Comparison of ENCODE assay signal across 8 cellular contexts in genomic region chr22:49960967-49961600, GRCh38. TPM values are rescaled to one million over a fixed set of nuclear protein-coding genes. Genes with fewer than 3 reads are reported as not detected.
A peak's percentile ranks its signal among the peaks of the same experiment; 100 is the strongest.
DNase-seq lines count a peak whose midpoint lies in the region; ATAC-seq, FAIRE-seq and TF ChIP-seq lines count a peak whose summit lies in the region.

No MANE protein-coding gene starts in this region.

- 1% methylated on average over 37 of the region's 89 CpGs for WGBS in smooth muscle cell (ENCODE audit: low lambda C conversion rate)

- peak overlapping the region; percentile 99 for H3K4me3 ChIP-seq in OCI-LY3 (ENCODE audit: low read length)
- H3K4me3 ChIP-seq in astrocyte of the cerebellum (ENCODE audit: low read depth, low read length), result peak overlapping the region; percentile 55
- peak overlapping the region; percentile 63 for H3K4me3 ChIP-seq in smooth muscle cell

- H3K27me3 ChIP-seq in OCI-LY3 (ENCODE audit: low read depth, low read length), result no peaks in the 10 kb centered on the region
- no peaks in the 10 kb centered on the region for H3K27me3 ChIP-seq in smooth muscle cell (ENCODE audit: low read depth)

- no peaks in the 10 kb centered on the region for H3K9me3 ChIP-seq in OCI-LY3 (ENCODE audit: insufficient read depth, low read length)
- no peaks in the 10 kb centered on the region for H3K9me3 ChIP-seq in smooth muscle cell (replicated peaks; ENCODE audit: low read depth)

- peaks cover 0 to 6% (median 0%) of the 10 kb centered on the region in 3 donors for H3K36me3 Mint-ChIP-seq in immature natural killer cell

- in situ Hi-C loops in astrocyte of the cerebellum (cut with HindIII; ENCODE audit: low sequenced_read_pairs), result no loop called here

- H2AFZ ChIP-seq in OCI-LY3 (ENCODE audit: low read depth, low read length) (no peak overlapping the region), smooth muscle cell (ENCODE audit: low read depth) (no peak overlapping the region)

- H4K20me1 ChIP-seq in OCI-LY3 (ENCODE audit: insufficient read depth, low read length) (peaks cover 41% of the 10 kb centered on the region), smooth muscle cell (ENCODE audit: low read depth) (peaks cover 44% of the 10 kb centered on the region)

- ATAC-seq in GM19324 (IDR thresholded peaks at IDR 0.05; ENCODE audit: low FRiP score, unreplicated experiment), result peak; percentile 2

- peaks cover 16 to 27% (median 17%) of the 10 kb centered on the region in 3 donors for H3K27me3 Mint-ChIP-seq in immature natural killer cell (ENCODE audit: low read depth in 3 of 3)

- peak overlapping the region; percentile 79 to 85 (median 82) for H3K4me3 Mint-ChIP-seq in immature natural killer cell

- H3K4me2 ChIP-seq in OCI-LY3 (ENCODE audit: low read length) (peak overlapping the region; percentile 90), smooth muscle cell (peak overlapping the region; percentile 98)

- TF ChIP-seq CTCF in OCI-LY3 (IDR thresholded peaks at IDR 0.05; ENCODE audit: low read depth, low read length), result no peak
- TF ChIP-seq CTCF in astrocyte of the cerebellum (IDR thresholded peaks at IDR 0.05; ENCODE audit: low read depth, low read length, missing control alignments), result no peak
- TF ChIP-seq CTCF in smooth muscle cell (IDR thresholded peaks at IDR 0.05; ENCODE audit: borderline replicate concordance, insufficient read depth, poor library complexity, severe bottlenecking), result no peak

- peaks cover 0 to 1% (median 0%) of the 10 kb centered on the region in 6 donors for H3K9me3 Mint-ChIP-seq in immature natural killer cell

- peaks cover 43% of the 10 kb centered on the region for H3K79me2 ChIP-seq in OCI-LY3 (ENCODE audit: low read length)
- peaks cover 33% of the 10 kb centered on the region for H3K79me2 ChIP-seq in smooth muscle cell (ENCODE audit: low read depth)

- H3K27ac ChIP-seq in OCI-LY3 (ENCODE audit: low read length), result peak overlapping the region; percentile 72
- peak overlapping the region; percentile 96 for H3K27ac ChIP-seq in smooth muscle cell (ENCODE audit: low read depth)

- DNase-seq in astrocyte of the cerebellum (ENCODE audit: low read depth) (no peak), immature natural killer cell (peak; percentile 56 to 61 (median 59)), smooth muscle cell (lab: John Stamatoyannopoulos, UW; ENCODE audit: unreplicated experiment) (no peak), H54 (ENCODE audit: insufficient read length, low spot score) (no peak), iPS-NIHi7 (ENCODE audit: extremely low spot score) (no peak), NCI-H2171 (lab: John Stamatoyannopoulos, UW) (no peak)

- no peak for FAIRE-seq in H54 (lab: Jason Lieb, UNC)

- H3K4me1 ChIP-seq in OCI-LY3 (ENCODE audit: low read length), result peaks cover 22% of the 10 kb centered on the region
- H3K4me1 ChIP-seq in smooth muscle cell (ENCODE audit: low read depth), result peaks cover 8% of the 10 kb centered on the region

- peak overlapping the region; percentile 29 to 90 (median 79) for H3K27ac Mint-ChIP-seq in immature natural killer cell

- peaks cover 27% of the 10 kb centered on the region for H3K36me3 ChIP-seq in OCI-LY3 (replicated peaks; ENCODE audit: low read depth, low read length)
- H3K36me3 ChIP-seq in smooth muscle cell (ENCODE audit: low read depth), result no peaks in the 10 kb centered on the region

- H3F3A ChIP-seq in smooth muscle cell (ENCODE audit: low read depth), result no peaks in the 10 kb centered on the region

- no peak for TF ChIP-seq POLR2A in H54 (IDR thresholded peaks at IDR 0.05; ENCODE audit: low read depth, low read length)

- peaks cover 7 to 13% of the 10 kb centered on the region in 2 donors for H3K4me1 Mint-ChIP-seq in immature natural killer cell

- H3K9ac ChIP-seq in OCI-LY3 (ENCODE audit: low read length) (peak overlapping the region; percentile 96), smooth muscle cell (ENCODE audit: low read depth) (peak overlapping the region; percentile 96)

RNA-seq across cellular contexts. Expression of gene PIM3, which starts 0.5 kb away (rescaled TPM):
- polyA plus RNA-seq in immature natural killer cell (10 to 100 TPM; 14.5 to 20.6 (median 15.8) TPM), smooth muscle cell (43.3 and 51.9 TPM in 2 replicates)
- 19.1 and 20.1 TPM in 2 replicates for total RNA-seq in smooth muscle cell

RNA-seq across cellular contexts. Expression of gene CRELD2, which starts 42.6 kb away (rescaled TPM):
- polyA plus RNA-seq in immature natural killer cell, result 10 to 100 TPM; 61.3 to 94.8 (median 76.9) TPM
- 47.4 and 52.7 TPM in 2 replicates for total RNA-seq in smooth muscle cell
- 100 and 127 TPM in 2 replicates for polyA plus RNA-seq in smooth muscle cell

RNA-seq across cellular contexts. Expression of gene ALG12, which starts 42.8 kb away (rescaled TPM):
- polyA plus RNA-seq in immature natural killer cell (10 to 100 TPM; 11.7 to 26.6 (median 12.6) TPM), smooth muscle cell (42.7 and 45.9 TPM in 2 replicates)
- total RNA-seq in smooth muscle cell, result 12.7 and 13.9 TPM in 2 replicates

RNA-seq across cellular contexts. Expression of gene IL17REL, which starts 51.5 kb away (rescaled TPM):
- polyA plus RNA-seq in immature natural killer cell, result not detected
- 0.04 TPM in 1 of 2 replicates, not detected in the other for total RNA-seq in smooth muscle cell
- polyA plus RNA-seq in smooth muscle cell, result not detected in 2 replicates

Comparison
In these comparisons a context has a peak if more than half of its experiments do, and no peak if none do; other contexts are left out.
1. DNase-seq: peak in immature natural killer cell (3 of 3); none in astrocyte of the cerebellum (single experiment), smooth muscle cell (single experiment), H54 (single experiment), iPS-NIHi7 (single experiment) and NCI-H2171 (single experiment).
2. Peak in every context shown above with its lines, with median percentiles within 50 percentile points of each other: H3K4me3 ChIP-seq.